In the genomic region with DNA sequence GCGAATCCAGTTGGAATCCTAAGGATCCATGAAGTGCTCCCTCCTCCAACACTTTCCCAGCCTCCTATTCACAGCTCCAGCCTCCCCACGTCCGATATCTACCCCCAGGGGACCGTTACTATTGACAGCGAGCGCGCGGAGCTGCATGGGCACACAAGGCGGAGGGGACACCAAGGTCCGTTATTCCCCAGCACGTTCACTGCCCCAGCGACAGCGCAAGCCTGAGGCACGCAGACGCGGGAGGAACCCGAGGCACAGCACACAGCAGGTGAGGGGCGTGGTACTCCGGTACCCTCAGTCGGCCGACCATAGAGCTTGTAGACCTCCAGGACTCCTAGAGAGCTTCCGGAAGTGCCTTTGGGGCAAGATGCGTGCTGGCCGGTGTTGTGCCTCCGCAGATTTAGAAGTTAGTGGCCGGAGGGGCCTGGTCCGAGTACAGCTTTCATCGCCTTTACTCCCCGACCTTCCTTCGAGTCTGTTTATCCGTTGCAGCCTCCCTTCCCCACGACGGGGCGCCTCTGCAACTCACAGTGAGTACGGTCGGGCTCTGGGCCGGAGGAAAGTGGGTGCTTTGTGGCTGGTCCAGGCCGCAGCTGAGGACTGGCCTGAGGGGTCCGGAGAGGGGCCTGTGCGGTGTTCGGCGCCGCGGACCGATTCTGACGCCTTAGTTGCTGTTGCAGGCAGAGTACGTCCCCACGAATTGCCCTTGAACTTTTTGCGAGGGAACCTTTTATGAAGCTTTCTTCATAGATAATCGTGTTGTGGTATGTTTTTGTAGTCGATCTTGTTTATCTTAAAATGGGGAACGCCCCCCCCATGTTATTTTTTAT, we compare ENCODE assay signal across 1 cellular context.
TF ChIP-seq lines count a peak whose summit lies in the region.

A gene (plus strand): TSS at position 384 of the 830 bp plus-strand sequence. CDS start 6,525 bp downstream, outside the sequence.

TF ChIP-seq in K562, 482 proteins besides CTCF, POLR2A, EP300 and RAD21 (continued from another document):
- TF ChIP-seq MCM7 (IDR thresholded peaks at IDR 0.05) (no peak), RFX5 (IDR thresholded peaks at IDR 0.05; ENCODE audit: low read depth, low read length) (no peak), RHOXF2B (CRISPR knock-in tag; conservative IDR thresholded peaks at IDR 0.05) (no peak), OTX1 (CRISPR knock-in tag; IDR thresholded peaks at IDR 0.05) (no peak), PTTG1 (tag; IDR thresholded peaks at IDR 0.05; ENCODE audit: low read depth) (no peak), BRD4 (IDR thresholded peaks at IDR 0.05) (peak; percentile 90), SIN3B (IDR thresholded peaks at IDR 0.05; ENCODE audit: low read depth) (peak; percentile 85), ZNF253 (CRISPR knock-in tag; conservative IDR thresholded peaks at IDR 0.05) (no peak), SRF (CRISPR knock-in tag; IDR thresholded peaks at IDR 0.05) (peak in 1 of 2 experiments; percentile 81; a peak in 2 of 4 replicates), FOXJ2 (tag; IDR thresholded peaks at IDR 0.05) (0 out of 2 replicates have a peak, but pooled peaks have one; percentile 19), ZFPM2 (CRISPR knock-in tag; IDR thresholded peaks at IDR 0.05) (no peak), ZNF174 (CRISPR knock-in tag; IDR thresholded peaks at IDR 0.05) (no peak), DIDO1 (tag; IDR thresholded peaks at IDR 0.05; ENCODE audit: low read depth) (peak; percentile 82), SMAD4 (CRISPR knock-in tag; conservative IDR thresholded peaks at IDR 0.05) (peak; percentile 74), POLR3G (IDR thresholded peaks at IDR 0.05; ENCODE audit: extremely low read depth, insufficient read length, insufficient replicate concordance) (no peak), CBX5 (IDR thresholded peaks at IDR 0.05; ENCODE audit: borderline replicate concordance, low read depth) (no peak), SAP30 (IDR thresholded peaks at IDR 0.05; ENCODE audit: borderline replicate concordance, insufficient read depth, low read depth, low read length, poor library complexity, severe bottlenecking) (no peak), ZBTB8A (IDR thresholded peaks at IDR 0.05; ENCODE audit: partially characterized antibody) (no peak)
- TF ChIP-seq, protein P1, sequence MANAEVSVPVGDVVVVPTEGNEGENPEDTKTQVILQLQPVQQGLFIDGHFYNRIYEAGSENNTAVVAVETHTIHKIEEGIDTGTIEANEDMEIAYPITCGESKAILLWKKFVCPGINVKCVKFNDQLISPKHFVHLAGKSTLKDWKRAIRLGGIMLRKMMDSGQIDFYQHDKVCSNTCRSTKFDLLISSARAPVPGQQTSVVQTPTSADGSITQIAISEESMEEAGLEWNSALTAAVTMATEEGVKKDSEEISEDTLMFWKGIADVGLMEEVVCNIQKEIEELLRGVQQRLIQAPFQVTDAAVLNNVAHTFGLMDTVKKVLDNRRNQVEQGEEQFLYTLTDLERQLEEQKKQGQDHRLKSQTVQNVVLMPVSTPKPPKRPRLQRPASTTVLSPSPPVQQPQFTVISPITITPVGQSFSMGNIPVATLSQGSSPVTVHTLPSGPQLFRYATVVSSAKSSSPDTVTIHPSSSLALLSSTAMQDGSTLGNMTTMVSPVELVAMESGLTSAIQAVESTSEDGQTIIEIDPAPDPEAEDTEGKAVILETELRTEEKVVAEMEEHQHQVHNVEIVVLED (CRISPR knock-in tag; IDR thresholded peaks at IDR 0.05) = no peak; the same call in 1 of the 2 replicates
- TF ChIP-seq, protein P2, sequence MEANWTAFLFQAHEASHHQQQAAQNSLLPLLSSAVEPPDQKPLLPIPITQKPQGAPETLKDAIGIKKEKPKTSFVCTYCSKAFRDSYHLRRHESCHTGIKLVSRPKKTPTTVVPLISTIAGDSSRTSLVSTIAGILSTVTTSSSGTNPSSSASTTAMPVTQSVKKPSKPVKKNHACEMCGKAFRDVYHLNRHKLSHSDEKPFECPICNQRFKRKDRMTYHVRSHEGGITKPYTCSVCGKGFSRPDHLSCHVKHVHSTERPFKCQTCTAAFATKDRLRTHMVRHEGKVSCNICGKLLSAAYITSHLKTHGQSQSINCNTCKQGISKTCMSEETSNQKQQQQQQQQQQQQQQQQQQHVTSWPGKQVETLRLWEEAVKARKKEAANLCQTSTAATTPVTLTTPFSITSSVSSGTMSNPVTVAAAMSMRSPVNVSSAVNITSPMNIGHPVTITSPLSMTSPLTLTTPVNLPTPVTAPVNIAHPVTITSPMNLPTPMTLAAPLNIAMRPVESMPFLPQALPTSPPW (CRISPR knock-in tag; IDR thresholded peaks at IDR 0.05) = no peak; the same call in 1 of the 2 replicates
- TF ChIP-seq, protein P3, sequence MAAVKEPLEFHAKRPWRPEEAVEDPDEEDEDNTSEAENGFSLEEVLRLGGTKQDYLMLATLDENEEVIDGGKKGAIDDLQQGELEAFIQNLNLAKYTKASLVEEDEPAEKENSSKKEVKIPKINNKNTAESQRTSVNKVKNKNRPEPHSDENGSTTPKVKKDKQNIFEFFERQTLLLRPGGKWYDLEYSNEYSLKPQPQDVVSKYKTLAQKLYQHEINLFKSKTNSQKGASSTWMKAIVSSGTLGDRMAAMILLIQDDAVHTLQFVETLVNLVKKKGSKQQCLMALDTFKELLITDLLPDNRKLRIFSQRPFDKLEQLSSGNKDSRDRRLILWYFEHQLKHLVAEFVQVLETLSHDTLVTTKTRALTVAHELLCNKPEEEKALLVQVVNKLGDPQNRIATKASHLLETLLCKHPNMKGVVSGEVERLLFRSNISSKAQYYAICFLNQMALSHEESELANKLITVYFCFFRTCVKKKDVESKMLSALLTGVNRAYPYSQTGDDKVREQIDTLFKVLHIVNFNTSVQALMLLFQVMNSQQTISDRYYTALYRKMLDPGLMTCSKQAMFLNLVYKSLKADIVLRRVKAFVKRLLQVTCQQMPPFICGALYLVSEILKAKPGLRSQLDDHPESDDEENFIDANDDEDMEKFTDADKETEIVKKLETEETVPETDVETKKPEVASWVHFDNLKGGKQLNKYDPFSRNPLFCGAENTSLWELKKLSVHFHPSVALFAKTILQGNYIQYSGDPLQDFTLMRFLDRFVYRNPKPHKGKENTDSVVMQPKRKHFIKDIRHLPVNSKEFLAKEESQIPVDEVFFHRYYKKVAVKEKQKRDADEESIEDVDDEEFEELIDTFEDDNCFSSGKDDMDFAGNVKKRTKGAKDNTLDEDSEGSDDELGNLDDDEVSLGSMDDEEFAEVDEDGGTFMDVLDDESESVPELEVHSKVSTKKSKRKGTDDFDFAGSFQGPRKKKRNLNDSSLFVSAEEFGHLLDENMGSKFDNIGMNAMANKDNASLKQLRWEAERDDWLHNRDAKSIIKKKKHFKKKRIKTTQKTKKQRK (IDR thresholded peaks at IDR 0.05; ENCODE audit: borderline replicate concordance, low read depth, low read length) = no peak
TF ChIP-seq in K562: peak in this region for 194.
